19 cellular contexts compared by ENCODE assay signal in the genomic region with DNA sequence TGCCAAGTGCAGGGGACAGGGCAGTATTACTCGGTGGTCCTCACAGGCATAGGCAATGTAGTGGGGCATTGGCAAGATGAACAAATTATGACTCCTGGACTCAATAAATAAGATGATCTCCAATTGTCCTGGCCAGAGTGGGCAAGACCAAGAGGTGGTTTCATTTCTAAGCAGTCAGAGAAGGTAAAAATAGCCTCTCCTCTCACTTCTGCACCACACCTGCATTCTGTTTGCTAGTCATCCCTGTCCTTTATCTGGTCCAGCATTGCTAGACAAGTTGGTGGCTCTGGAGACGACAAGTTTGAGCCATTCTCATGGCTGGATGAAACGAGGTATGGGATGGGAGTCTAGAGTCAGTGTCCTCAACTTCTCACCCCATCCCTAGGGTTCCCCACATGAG.
DNase-seq lines count a peak whose midpoint lies in the region; ATAC-seq and TF ChIP-seq lines count a peak whose summit lies in the region.
"Had no signal": no experiment of that assay in that cellular context is flagged by ENCODE, and none has a peak within 500 bp of the region (broad histone marks: within the 10 kb centered on the region; RNA-seq: fewer than 3 reads in every experiment).

No MANE protein-coding gene starts in this region.

- H3K9me3 Mint-ChIP-seq in stimulated activated naive B cell treated with anti-CD40 and anti-IgM and Interleukin-4, amounts not matched to agents 10 μg/mL and 1 μg/mL and 100 μg/mL, for 72 hours: peaks cover 0 to 1% of the 10 kb centered on the region in 2 donors
- H3K9me3 Mint-ChIP-seq: natural killer cell treated with Interleukin-12 subunit alpha and Interleukin-12 subunit beta and Interleukin-15 and Interleukin-18, amount 100 ng/mL, for 72 hours had no signal

- no peaks in the 10 kb centered on the region for H3K9me3 ChIP-seq in suprapubic skin
- H3K9me3 ChIP-seq: tibial artery had no signal

- H3K36me3 Mint-ChIP-seq in stimulated activated naive B cell treated with anti-CD40 and anti-IgM and Interleukin-4, amounts not matched to agents 10 μg/mL and 1 μg/mL and 100 μg/mL, for 72 hours: no peaks in the 10 kb centered on the region
- H3K36me3 Mint-ChIP-seq: activated naive CD4-positive, alpha-beta T cell treated with anti-CD3 and anti-CD28 coated beads, Interleukin-2, amount 50 U/mL, for 72 hours; natural killer cell treated with Interleukin-12 subunit alpha and Interleukin-12 subunit beta and Interleukin-15 and Interleukin-18, amount 100 ng/mL, for 72 hours; T-cell had no signal

- no peaks in the 10 kb centered on the region for H3K36me3 ChIP-seq in suprapubic skin
- H3K36me3 ChIP-seq: BLaER1, tibial artery had no signal

- no peak overlapping the region for H3K4me3 ChIP-seq in suprapubic skin
- H3K4me3 ChIP-seq: BLaER1, GM23338, lung, tibial artery had no signal

- H3K4me3 Mint-ChIP-seq in stimulated activated naive B cell treated with anti-CD40 and anti-IgM and Interleukin-4, amounts not matched to agents 10 μg/mL and 1 μg/mL and 100 μg/mL, for 72 hours: no peak overlapping the region
- H3K4me3 Mint-ChIP-seq: GM23338; natural killer cell treated with Interleukin-12 subunit alpha and Interleukin-12 subunit beta and Interleukin-15 and Interleukin-18, amount 100 ng/mL, for 72 hours; T-cell had no signal

- H3K4me1 ChIP-seq in suprapubic skin: no peaks in the 10 kb centered on the region

- TF ChIP-seq EP300 in suprapubic skin (IDR thresholded peaks at IDR 0.05): no peak

- peak; percentile 68 for ATAC-seq in GM19023 (IDR thresholded peaks at IDR 0.05; ENCODE audit: unreplicated experiment)
- ATAC-seq in GM21619 (IDR thresholded peaks at IDR 0.05; ENCODE audit: unreplicated experiment): peak; percentile 74
- peak; percentile 83 for ATAC-seq in HG03066 (IDR thresholded peaks at IDR 0.05; ENCODE audit: low read depth, unreplicated experiment)
- ATAC-seq in stimulated activated naive B cell treated with anti-CD40 and anti-IgM and Interleukin-4, amounts not matched to agents 10 μg/mL and 1 μg/mL and 100 μg/mL, for 72 hours (replicated peaks): peak; percentile 49 to 58
- ATAC-seq: activated naive CD4-positive, alpha-beta T cell treated with anti-CD3 and anti-CD28 coated beads, Interleukin-2, amount 50 U/mL, for 72 hours; GM23338; natural killer cell treated with Interleukin-12 subunit alpha and Interleukin-12 subunit beta and Interleukin-15 and Interleukin-18, amount 100 ng/mL, for 72 hours; T-cell had no signal

- peaks cover 0 to 5% of the 10 kb centered on the region in 2 donors for H3K27me3 Mint-ChIP-seq in stimulated activated naive B cell treated with anti-CD40 and anti-IgM and Interleukin-4, amounts not matched to agents 10 μg/mL and 1 μg/mL and 100 μg/mL, for 72 hours
- H3K27me3 Mint-ChIP-seq: natural killer cell treated with Interleukin-12 subunit alpha and Interleukin-12 subunit beta and Interleukin-15 and Interleukin-18, amount 100 ng/mL, for 72 hours; T-cell had no signal

- H3K4me1 Mint-ChIP-seq in stimulated activated naive B cell treated with anti-CD40 and anti-IgM and Interleukin-4, amounts not matched to agents 10 μg/mL and 1 μg/mL and 100 μg/mL, for 72 hours: peaks cover 28 to 42% of the 10 kb centered on the region in 2 donors
- H3K4me1 Mint-ChIP-seq: T-cell had no signal

- TF ChIP-seq CTCF in suprapubic skin (IDR thresholded peaks at IDR 0.05): no peak

- intact Hi-C loops in head of caudate nucleus (cut with DNase I): no loop called here

- no peaks in the 10 kb centered on the region for H3K27me3 ChIP-seq in suprapubic skin
- H3K27me3 ChIP-seq: BLaER1, tibial artery had no signal

- H3K27ac ChIP-seq in suprapubic skin: no peak overlapping the region
- H3K27ac ChIP-seq: BLaER1, tibial artery had no signal

- no peak for TF ChIP-seq POLR2A in suprapubic skin (IDR thresholded peaks at IDR 0.05)

- 56% methylated on average over 3 of the region's 3 CpGs for WGBS in suprapubic skin

- DNase-seq in stimulated activated naive B cell treated with anti-CD40 and anti-IgM and Interleukin-4, amounts not matched to agents 10 μg/mL and 1 μg/mL and 100 μg/mL, for 72 hours: no peak
- DNase-seq in head of caudate nucleus (no peak), suprapubic skin (ENCODE audit: low spot score in 2 of 2) (no peak)
- DNase-seq in activated CD4-positive, CD25-positive, alpha-beta regulatory T cell (lab: John Stamatoyannopoulos, UW): no peak
- DNase-seq: activated CD4-positive, CD25-positive, alpha-beta regulatory T cell treated with anti-CD3 and anti-CD28 coated beads, Interleukin-2, amount 50 U/mL, for 72 hours; DMS53; effector CD4-positive, alpha-beta T cell; NCI-H774; retina; T-cell; tibial artery had no signal

- H3K27ac Mint-ChIP-seq in stimulated activated naive B cell treated with anti-CD40 and anti-IgM and Interleukin-4, amounts not matched to agents 10 μg/mL and 1 μg/mL and 100 μg/mL, for 72 hours: no peak overlapping the region
- H3K27ac Mint-ChIP-seq: activated naive CD4-positive, alpha-beta T cell treated with anti-CD3 and anti-CD28 coated beads, Interleukin-2, amount 50 U/mL, for 72 hours; GM23338; natural killer cell treated with Interleukin-12 subunit alpha and Interleukin-12 subunit beta and Interleukin-15 and Interleukin-18, amount 100 ng/mL, for 72 hours; T-cell had no signal
